ENCODE assay signal across 8 cellular contexts in genomic region chr14:61322799-61323290, GRCh38. TPM values are rescaled to one million over a fixed set of nuclear protein-coding genes. Genes with fewer than 3 reads are reported as not detected.
DNase-seq lines count a peak whose midpoint lies in the region; ATAC-seq lines count a peak whose summit lies in the region.

No MANE protein-coding gene starts in this region.

- peaks cover 10 to 20% (median 14%) of the 10 kb centered on the region in 11 experiments; a peak in 17 of 22 replicates for H3K9me3 ChIP-seq in BLaER1 treated with 17β-estradiol and CSF1 and Interleukin-3, amounts not matched to agents 10 nM and 100 nM (replicated peaks in 1 of 11)
- H3K9me3 ChIP-seq in right cardiac atrium (ENCODE audit: control insufficient read depth, low read length): no peaks in the 10 kb centered on the region

- intact Hi-C loops in right cardiac atrium (cut with DNase I): loop anchor here in 3 of 4 donors (10.0 kb wide), 2 partner anchors 112 to 132 kb away; no protein-coding TSS in a partner anchor

- ATAC-seq in right cardiac atrium: peak in 1 of 2 donors; percentile 4

- 15% methylated on average over 13 of the region's 13 CpGs for WGBS in right cardiac atrium

- peak overlapping the region; percentile 74 to 97 (median 86) for H3K4me3 ChIP-seq in BLaER1 treated with 17β-estradiol and CSF1 and Interleukin-3, amounts not matched to agents 10 nM and 100 nM
- peak overlapping the region; percentile 66 for H3K4me3 ChIP-seq in right cardiac atrium (ENCODE audit: low read length)

- DNase-seq in HT-29 (ENCODE audit: low spot score) (peak; percentile 62), right cardiac atrium (no peak), OCI-M1 (lab: John Stamatoyannopoulos, UW) (no peak), germinal center (ENCODE audit: low spot score) (no peak), COR-L47 (lab: John Stamatoyannopoulos, UW) (no peak)
- DNase-seq in activated CD8-positive, alpha-beta memory T cell treated with anti-CD3 and anti-CD28 coated beads, Interleukin-2, amount 50 U/mL, for 48 hours: peak; percentile 67
- peak; percentile 59 for DNase-seq in stimulated activated CD4-positive, alpha-beta T cell treated with anti-CD3 and anti-CD28 coated beads, Interleukin-4, amount 100 ng/mL, for 24 hours

- H3K4me1 ChIP-seq in BLaER1 treated with 17β-estradiol and CSF1 and Interleukin-3, amounts not matched to agents 10 nM and 100 nM: peaks cover 0 to 42% (median 29%) of the 10 kb centered on the region in 10 experiments; a peak in 17 of 20 replicates
- H3K4me1 ChIP-seq in right cardiac atrium (ENCODE audit: control insufficient read depth, insufficient read depth, low read length): no peaks in the 10 kb centered on the region

- H3K27ac ChIP-seq in BLaER1 treated with 17β-estradiol and CSF1 and Interleukin-3, amounts not matched to agents 10 nM and 100 nM: peak overlapping the region in 8 of 11 experiments; percentile 74 to 87 (median 84); a peak in 13 of 22 replicates
- H3K27ac ChIP-seq in right cardiac atrium (ENCODE audit: low read length): peak overlapping the region; percentile 31

- H3K4me2 ChIP-seq in BLaER1 treated with 17β-estradiol and CSF1 and Interleukin-3, amounts not matched to agents 10 nM and 100 nM: peak overlapping the region; percentile 87 to 99 (median 96)

- peaks cover 0 to 29% (median 12%) of the 10 kb centered on the region in 11 experiments; a peak in 14 of 22 replicates for H3K27me3 ChIP-seq in BLaER1 treated with 17β-estradiol and CSF1 and Interleukin-3, amounts not matched to agents 10 nM and 100 nM
- H3K27me3 ChIP-seq in right cardiac atrium (ENCODE audit: control insufficient read depth, insufficient read depth): no peaks in the 10 kb centered on the region

- peaks cover 0 to 17% (median 0%) of the 10 kb centered on the region in 11 experiments; a peak in 4 of 22 replicates for H3K36me3 ChIP-seq in BLaER1 treated with 17β-estradiol and CSF1 and Interleukin-3, amounts not matched to agents 10 nM and 100 nM

- H4K20me1 ChIP-seq in BLaER1 treated with 17β-estradiol and CSF1 and Interleukin-3, amounts not matched to agents 10 nM and 100 nM: no peaks in the 10 kb centered on the region

- H3K9ac ChIP-seq in BLaER1 treated with 17β-estradiol and CSF1 and Interleukin-3, amounts not matched to agents 10 nM and 100 nM: peak overlapping the region; percentile 75 to 89 (median 83); a peak in 21 of 22 replicates

RNA-seq across cellular contexts. Expression of gene PRKCH, which starts 1.5 kb away (rescaled TPM):
- total RNA-seq in HT-29 (2014; rRNA removed; shearing (Covaris generic)): 19.4 and 49.5 TPM in 2 replicates
- 10 to 100 TPM; 25.8 to 31.3 (median 28.2) TPM for total RNA-seq in right cardiac atrium
- 11.9 TPM for polyA plus RNA-seq in right cardiac atrium

RNA-seq across cellular contexts. Expression of gene TMEM30B, which starts 41.7 kb away (rescaled TPM):
- 50.2 and 55.7 TPM in 2 replicates for total RNA-seq in HT-29 (2014; rRNA removed; shearing (Covaris generic))
- 1 to 10 TPM; 1.3 to 2.2 (median 1.7) TPM for total RNA-seq in right cardiac atrium
- 1.0 TPM for polyA plus RNA-seq in right cardiac atrium

Comparison
In these comparisons a context has a peak if more than half of its experiments do, and no peak if none do; other contexts are left out.
1. DNase-seq: peak in HT-29 (single experiment), activated CD8-positive, alpha-beta memory T cell treated with anti-CD3 and anti-CD28 coated beads, Interleukin-2, amount 50 U/mL, for 48 hours (single experiment) and stimulated activated CD4-positive, alpha-beta T cell treated with anti-CD3 and anti-CD28 coated beads, Interleukin-4, amount 100 ng/mL, for 24 hours (single experiment); none in right cardiac atrium (0 of 3), OCI-M1 (single experiment), germinal center (single experiment) and COR-L47 (single experiment).
2. RNA of gene TMEM30B, which starts 41.7 kb away (total RNA-seq): 50.2 to 55.7 TPM in HT-29; 1.3 to 2.2 TPM in right cardiac atrium; every median in the first group is over 10 times any median in the second.